ENCODE assay signal across 1 cellular context in genomic region chr16:14285542-14286380, GRCh38.
TF ChIP-seq lines count a peak whose summit lies in the region.

No MANE protein-coding gene starts in this region.

TF ChIP-seq in HepG2, 621 proteins besides CTCF, POLR2A, EP300 and RAD21 (continued from another document):
- TF ChIP-seq, protein P1, sequence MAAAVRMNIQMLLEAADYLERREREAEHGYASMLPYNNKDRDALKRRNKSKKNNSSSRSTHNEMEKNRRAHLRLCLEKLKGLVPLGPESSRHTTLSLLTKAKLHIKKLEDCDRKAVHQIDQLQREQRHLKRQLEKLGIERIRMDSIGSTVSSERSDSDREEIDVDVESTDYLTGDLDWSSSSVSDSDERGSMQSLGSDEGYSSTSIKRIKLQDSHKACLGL (CRISPR knock-in tag; IDR thresholded peaks at IDR 0.05) = no peak; the same call in 1 of the 2 replicates
- peak; percentile 86 for TF ChIP-seq ZNF329 (CRISPR knock-in tag; IDR thresholded peaks at IDR 0.05; ENCODE audit: low read depth)
